Comparison of ENCODE assay signal across 30 cellular contexts in the genomic region with DNA sequence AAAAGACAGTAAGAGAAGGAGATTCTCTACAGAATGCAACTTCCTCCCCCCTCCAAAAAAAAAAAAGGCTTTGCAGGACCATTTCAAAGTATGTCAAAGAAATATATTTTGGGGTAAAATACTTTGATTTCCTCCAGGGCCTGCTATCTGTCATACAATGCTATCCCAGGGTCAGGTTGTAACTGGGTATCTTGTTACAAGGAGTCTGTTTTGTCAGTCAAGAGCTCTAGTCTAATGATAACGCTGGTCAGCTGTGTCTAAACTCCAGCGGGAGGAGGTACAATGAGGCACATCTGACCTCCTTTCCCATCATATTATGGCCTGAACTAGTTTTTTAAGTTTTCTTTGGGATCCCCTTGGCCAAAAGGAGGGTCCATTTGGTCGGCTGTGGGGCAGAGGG.
"Had no signal": no experiment of that assay in that cellular context is flagged by ENCODE, and none has a peak within 500 bp of the region (broad histone marks: within the 10 kb centered on the region; RNA-seq: fewer than 3 reads in every experiment).

No MANE protein-coding gene starts in this region.

- H3K4me3 Mint-ChIP-seq: activated B cell treated with CpG ODN at 0.5 μM for 24 hours; activated CD8-positive, alpha-beta memory T cell treated with anti-CD3 and anti-CD28 coated beads, Interleukin-2, amount 10 ng/mL, durations not matched to agents 7 days and 5 days; activated CD8-positive, alpha-beta T cell treated with anti-CD3 and anti-CD28 coated beads for 36 hours; activated naive CD4-positive, alpha-beta T cell treated with anti-CD3 and anti-CD28 coated beads, Interleukin-2, amount 10 ng/mL, durations not matched to agents 7 days and 5 days; activated naive CD8-positive, alpha-beta T cell treated with anti-CD3 and anti-CD28 coated beads, Interleukin-2, amount 10 ng/mL, durations not matched to agents 7 days and 5 days; activated T-cell treated with anti-CD3 and anti-CD28 coated beads, Interleukin-2, amount 50 U/mL, for 24 hours; activated T-cell treated with anti-CD3 and anti-CD28 coated beads, Interleukin-2, amount 50 U/mL, for 72 hours; brain; T-helper 17 cell; T-helper 2 cell treated with Interferon-gamma antibody and Interleukin-4, amounts not matched to agents 5 μg/mL and 100 μg/mL, for 36 hours had no signal

- H3K27ac Mint-ChIP-seq: activated B cell treated with CpG ODN at 0.5 μM for 24 hours; activated CD8-positive, alpha-beta memory T cell treated with anti-CD3 and anti-CD28 coated beads, Interleukin-2, amount 10 ng/mL, durations not matched to agents 7 days and 5 days; activated CD8-positive, alpha-beta T cell treated with anti-CD3 and anti-CD28 coated beads for 36 hours; activated naive CD4-positive, alpha-beta T cell treated with anti-CD3 and anti-CD28 coated beads, Interleukin-2, amount 10 ng/mL, durations not matched to agents 7 days and 5 days; activated naive CD4-positive, alpha-beta T cell treated with anti-CD3 and anti-CD28 coated beads, Interleukin-2, amount 50 U/mL, for 72 hours; activated naive CD8-positive, alpha-beta T cell treated with anti-CD3 and anti-CD28 coated beads, Interleukin-2, amount 10 ng/mL, durations not matched to agents 7 days and 5 days; activated T-cell treated with anti-CD3 and anti-CD28 coated beads, Interleukin-2, amount 50 U/mL, for 24 hours; activated T-cell treated with anti-CD3 and anti-CD28 coated beads, Interleukin-2, amount 50 U/mL, for 72 hours; brain; T-helper 17 cell; T-helper 2 cell treated with Interferon-gamma antibody and Interleukin-4, amounts not matched to agents 5 μg/mL and 100 μg/mL, for 36 hours had no signal

- ATAC-seq: activated CD4-positive, CD25-positive, alpha-beta regulatory T cell treated with anti-CD3 and anti-CD28 coated beads, Interleukin-2, amount 50 U/mL, for 24 hours; activated CD8-positive, alpha-beta memory T cell treated with anti-CD3 and anti-CD28 coated beads, Interleukin-2, amount 10 ng/mL, durations not matched to agents 7 days and 5 days; activated CD8-positive, alpha-beta T cell treated with anti-CD3 and anti-CD28 coated beads for 36 hours; activated naive CD4-positive, alpha-beta T cell treated with anti-CD3 and anti-CD28 coated beads, Interleukin-2, amount 50 U/mL, for 72 hours; activated T-cell treated with anti-CD3 and anti-CD28 coated beads, Interleukin-2, amount 50 U/mL, for 72 hours; esophagus mucosa; T-helper 17 cell had no signal

- H3K9me3 Mint-ChIP-seq: activated B cell treated with CpG ODN at 0.5 μM for 24 hours; activated CD8-positive, alpha-beta T cell treated with anti-CD3 and anti-CD28 coated beads for 36 hours; activated naive CD4-positive, alpha-beta T cell treated with anti-CD3 and anti-CD28 coated beads, Interleukin-2, amount 10 ng/mL, durations not matched to agents 7 days and 5 days; activated naive CD4-positive, alpha-beta T cell treated with anti-CD3 and anti-CD28 coated beads, Interleukin-2, amount 50 U/mL, for 72 hours; activated naive CD8-positive, alpha-beta T cell treated with anti-CD3 and anti-CD28 coated beads, Interleukin-2, amount 10 ng/mL, durations not matched to agents 7 days and 5 days; activated T-cell treated with anti-CD3 and anti-CD28 coated beads, Interleukin-2, amount 50 U/mL, for 24 hours; activated T-cell treated with anti-CD3 and anti-CD28 coated beads, Interleukin-2, amount 50 U/mL, for 72 hours; brain; T-helper 2 cell treated with Interferon-gamma antibody and Interleukin-4, amounts not matched to agents 5 μg/mL and 100 μg/mL, for 36 hours had no signal

- H3K36me3 Mint-ChIP-seq: activated CD8-positive, alpha-beta memory T cell treated with anti-CD3 and anti-CD28 coated beads, Interleukin-2, amount 10 ng/mL, durations not matched to agents 7 days and 5 days; activated naive CD4-positive, alpha-beta T cell treated with anti-CD3 and anti-CD28 coated beads, Interleukin-2, amount 10 ng/mL, durations not matched to agents 7 days and 5 days; activated naive CD4-positive, alpha-beta T cell treated with anti-CD3 and anti-CD28 coated beads, Interleukin-2, amount 50 U/mL, for 72 hours; activated naive CD8-positive, alpha-beta T cell treated with anti-CD3 and anti-CD28 coated beads, Interleukin-2, amount 10 ng/mL, durations not matched to agents 7 days and 5 days; brain had no signal

- H3K27me3 Mint-ChIP-seq: activated B cell treated with CpG ODN at 0.5 μM for 24 hours; activated CD8-positive, alpha-beta memory T cell treated with anti-CD3 and anti-CD28 coated beads, Interleukin-2, amount 10 ng/mL, durations not matched to agents 7 days and 5 days; activated CD8-positive, alpha-beta T cell treated with anti-CD3 and anti-CD28 coated beads for 36 hours; activated naive CD4-positive, alpha-beta T cell treated with anti-CD3 and anti-CD28 coated beads, Interleukin-2, amount 10 ng/mL, durations not matched to agents 7 days and 5 days; activated naive CD8-positive, alpha-beta T cell treated with anti-CD3 and anti-CD28 coated beads, Interleukin-2, amount 10 ng/mL, durations not matched to agents 7 days and 5 days; activated T-cell treated with anti-CD3 and anti-CD28 coated beads, Interleukin-2, amount 50 U/mL, for 24 hours; T-helper 17 cell had no signal

- FAIRE-seq: frontal cortex had no signal

- DNase-seq: activated B cell treated with CpG ODN at 0.5 μM for 24 hours; activated CD4-positive, alpha-beta T cell treated with anti-CD3 and anti-CD28 coated beads for 48 hours; activated CD4-positive, alpha-beta T cell treated with anti-CD3 and anti-CD28 coated beads, Interleukin-2, amount 50 U/mL, for 1 hour; activated CD4-positive, alpha-beta T cell treated with anti-CD3 and anti-CD28 coated beads, Interleukin-2, amount 50 U/mL, for 48 hours; activated CD8-positive, alpha-beta memory T cell treated with anti-CD3 and anti-CD28 coated beads, Interleukin-2, amount 10 ng/mL, durations not matched to agents 7 days and 5 days; activated CD8-positive, alpha-beta memory T cell treated with anti-CD3 and anti-CD28 coated beads, Interleukin-2, amount 50 U/mL, for 4 hours; activated CD8-positive, alpha-beta T cell treated with anti-CD3 and anti-CD28 coated beads for 36 hours; activated gamma-delta T cell; activated naive CD4-positive, alpha-beta T cell; activated naive CD4-positive, alpha-beta T cell treated with anti-CD3 and anti-CD28 coated beads, Interleukin-2, amount 10 ng/mL, durations not matched to agents 7 days and 5 days; activated naive CD8-positive, alpha-beta T cell treated with anti-CD3 and anti-CD28 coated beads, Interleukin-2, amount 10 ng/mL, durations not matched to agents 7 days and 5 days; activated T-cell treated with anti-CD3 and anti-CD28 coated beads for 4 hours; activated T-cell treated with anti-CD3 and anti-CD28 coated beads, Interleukin-2, amount 50 U/mL, for 24 hours; activated T-cell treated with anti-CD3 and anti-CD28 coated beads, Interleukin-2, amount 50 U/mL, for 72 hours; central memory CD4-positive, alpha-beta T cell; cerebellar nuclear complex; colonic mucosa; effector CD8-positive, alpha-beta T cell; foreskin fibroblast; head of caudate nucleus; T-helper 1 cell; T-helper 17 cell; T1000; WERI-Rb-1 had no signal

- H3K4me1 Mint-ChIP-seq: activated B cell treated with CpG ODN at 0.5 μM for 24 hours; activated CD8-positive, alpha-beta memory T cell treated with anti-CD3 and anti-CD28 coated beads, Interleukin-2, amount 10 ng/mL, durations not matched to agents 7 days and 5 days; activated naive CD4-positive, alpha-beta T cell treated with anti-CD3 and anti-CD28 coated beads, Interleukin-2, amount 10 ng/mL, durations not matched to agents 7 days and 5 days; activated naive CD8-positive, alpha-beta T cell treated with anti-CD3 and anti-CD28 coated beads, Interleukin-2, amount 10 ng/mL, durations not matched to agents 7 days and 5 days; brain; T-helper 17 cell had no signal
